Comparison of ENCODE assay signal across 12 cellular contexts in the genomic region with DNA sequence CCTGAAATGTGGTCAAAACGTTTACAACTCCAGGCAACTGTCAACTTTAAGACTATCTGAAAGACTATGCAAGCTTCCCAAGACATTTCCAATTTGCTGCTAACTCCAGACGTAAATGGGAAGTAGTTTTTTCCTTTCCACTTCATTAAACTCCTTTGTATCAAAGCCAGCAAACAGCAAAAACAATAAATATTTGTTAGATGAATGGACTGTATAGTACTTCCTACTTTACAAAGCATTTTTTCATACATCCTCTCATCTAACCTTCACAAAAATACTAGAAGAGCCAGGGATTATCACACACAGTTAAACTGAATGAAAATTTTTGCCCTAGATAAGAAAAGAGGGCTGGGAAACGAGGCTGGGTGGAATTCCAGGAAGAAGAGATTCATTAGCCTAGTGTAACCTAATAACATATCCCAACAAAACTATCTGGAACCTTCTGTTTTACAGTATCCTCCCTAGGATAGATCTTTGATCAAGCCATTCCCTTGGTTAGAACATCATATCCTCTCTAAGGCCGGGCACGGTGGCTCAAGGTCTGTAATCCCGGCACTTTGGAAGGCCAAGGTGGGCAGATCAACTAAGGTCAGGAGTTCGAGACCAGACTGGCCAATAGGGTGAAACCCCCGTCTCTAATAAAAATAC. TPM values are rescaled to one million over a fixed set of nuclear protein-coding genes. Genes with fewer than 3 reads are reported as not detected.
DNase-seq lines count a peak whose midpoint lies in the region; ATAC-seq and TF ChIP-seq lines count a peak whose summit lies in the region.
"Had no signal": no experiment of that assay in that cellular context is flagged by ENCODE, and none has a peak within 500 bp of the region (broad histone marks: within the 10 kb centered on the region; RNA-seq: fewer than 3 reads in every experiment).

No MANE protein-coding gene starts in this region.

- no peaks in the 10 kb centered on the region for H3K9me3 Mint-ChIP-seq in activated naive CD4-positive, alpha-beta T cell treated with anti-CD3 and anti-CD28 coated beads, Interleukin-2, amount 10 ng/mL, durations not matched to agents 7 days and 5 days
- no peaks in the 10 kb centered on the region for H3K9me3 Mint-ChIP-seq in activated CD8-positive, alpha-beta T cell treated with anti-CD3 and anti-CD28 coated beads, Interleukin-2, amount 10 ng/mL, durations not matched to agents 7 days and 5 days (ENCODE audit: insufficient read depth)
- no peaks in the 10 kb centered on the region for H3K9me3 Mint-ChIP-seq in stimulated activated naive B cell treated with anti-CD40 and anti-IgM and Interleukin-4, amounts not matched to agents 10 μg/mL and 1 μg/mL and 100 μg/mL, for 72 hours
- H3K9me3 Mint-ChIP-seq in Calu3 (ENCODE audit: low read depth, unreplicated experiment), result no peaks in the 10 kb centered on the region

- no peak overlapping the region for H3K27ac ChIP-seq in neuronal stem cell (replicated peaks; ENCODE audit: low read length)
- H3K27ac ChIP-seq: left ventricle myocardium inferior had no signal

- ATAC-seq in activated CD8-positive, alpha-beta T cell treated with anti-CD3 and anti-CD28 coated beads, Interleukin-2, amount 10 ng/mL, durations not matched to agents 7 days and 5 days, result no peak
- no peak for ATAC-seq in stimulated activated naive B cell treated with anti-CD40 and anti-IgM and Interleukin-4, amounts not matched to agents 10 μg/mL and 1 μg/mL and 100 μg/mL, for 72 hours (replicated peaks)
- no peak for ATAC-seq in HG03378 (IDR thresholded peaks at IDR 0.05; ENCODE audit: unreplicated experiment)

- H2AFZ ChIP-seq in neuronal stem cell (ENCODE audit: low read length), result no peak overlapping the region

- no peak overlapping the region for H2BK5ac ChIP-seq in neuronal stem cell (ENCODE audit: low read length)

- POLR2A ChIA-PET in activated CD8-positive, alpha-beta T cell treated with anti-CD3 and anti-CD28 coated beads, Interleukin-2, amount 10 ng/mL, durations not matched to agents 7 days and 5 days (lab: Charles Lee), result interaction anchor here (1.0 kb wide), 1 partner anchor 22 kb away, joined by 4 read pairs; a partner anchor contains a TSS

- no peak overlapping the region for H3K14ac ChIP-seq in neuronal stem cell (ENCODE audit: low read length)

- H3K4ac ChIP-seq in neuronal stem cell (ENCODE audit: low read length), result no peak overlapping the region

- intact Hi-C loops in Calu3 (cut with micrococcal nuclease; ENCODE audit: unreplicated experiment), result no loop called here

- H3K9me3 ChIP-seq in iPS-15b (ENCODE audit: control insufficient read depth, insufficient read depth, low read length), result no peaks in the 10 kb centered on the region
- no peaks in the 10 kb centered on the region for H3K9me3 ChIP-seq in neuronal stem cell (replicated peaks in 1 of 2; ENCODE audit: control insufficient read depth in 2 of 2, insufficient read depth in 1 of 2, low read depth in 1 of 2, low read length in 2 of 2)
- H3K9me3 ChIP-seq: left ventricle myocardium inferior had no signal

- no peak overlapping the region for H3K23ac ChIP-seq in neuronal stem cell (ENCODE audit: low read depth, low read length, poor library complexity)

- no peak overlapping the region for H2BK120ac ChIP-seq in neuronal stem cell (ENCODE audit: low read depth, low read length)

- no peak overlapping the region for H3K4me2 ChIP-seq in neuronal stem cell (ENCODE audit: insufficient read depth, low read length, poor library complexity, severe bottlenecking)

- no peak overlapping the region for H4K91ac ChIP-seq in neuronal stem cell (ENCODE audit: low read depth, low read length, poor library complexity)

- no peak overlapping the region for H4K8ac ChIP-seq in neuronal stem cell (ENCODE audit: low read depth, low read length)

- BruUV-seq in Calu3 (replicated peaks; lab: Mats Ljungman, UMichigan), result no TSS peak

- CTCF ChIA-PET in activated naive CD4-positive, alpha-beta T cell treated with anti-CD3 and anti-CD28 coated beads, Interleukin-2, amount 10 ng/mL, durations not matched to agents 7 days and 5 days (lab: Charles Lee), result interaction anchor here (4.9 kb wide), 1 partner anchor 21 kb away, joined by 34 read pairs; a partner anchor contains a TSS
- CTCF ChIA-PET in activated CD8-positive, alpha-beta T cell treated with anti-CD3 and anti-CD28 coated beads, Interleukin-2, amount 10 ng/mL, durations not matched to agents 7 days and 5 days (lab: Charles Lee), result interaction anchor here (2.1 to 8.3 kb wide), 2 partner anchors 21 to 54 kb away, joined by 7 to 87 read pairs; a partner anchor contains a TSS
- CTCF ChIA-PET in Calu3 (lab: Charles Lee), result interaction anchor here (0.7 kb wide), 1 partner anchor 114 kb away, joined by 3 read pairs; no protein-coding TSS in a partner anchor

- H3K79me1 ChIP-seq in neuronal stem cell (ENCODE audit: low read depth, low read length), result peaks cover 2% of the 10 kb centered on the region

- DNase-seq in activated naive CD4-positive, alpha-beta T cell treated with anti-CD3 and anti-CD28 coated beads, Interleukin-2, amount 10 ng/mL, durations not matched to agents 7 days and 5 days, result no peak
- no peak for DNase-seq in activated naive CD4-positive, alpha-beta T cell (lab: John Stamatoyannopoulos, UW)
- DNase-seq in activated CD8-positive, alpha-beta T cell treated with anti-CD3 and anti-CD28 coated beads, Interleukin-2, amount 10 ng/mL, durations not matched to agents 7 days and 5 days, result no peak
- DNase-seq in stimulated activated naive B cell treated with anti-CD40 and anti-IgM and Interleukin-4, amounts not matched to agents 10 μg/mL and 1 μg/mL and 100 μg/mL, for 72 hours, result no peak
- DNase-seq in Calu3, result no peak
- no peak for DNase-seq in neuronal stem cell (ENCODE audit: low spot score)
- DNase-seq: activated naive CD4-positive, alpha-beta T cell treated with Interleukin-2 at 50 U/mL for 16 hours; C1 segment of cervical spinal cord; left ventricle myocardium inferior; small intestine had no signal

- H2BK15ac ChIP-seq in neuronal stem cell (ENCODE audit: low read length), result no peak overlapping the region

- no peaks in the 10 kb centered on the region for H3K27me3 ChIP-seq in iPS-15b (ENCODE audit: control insufficient read depth, insufficient read depth, low read length)
- no peaks in the 10 kb centered on the region for H3K27me3 ChIP-seq in neuronal stem cell (ENCODE audit: control insufficient read depth in 3 of 3, insufficient read depth in 3 of 3, low read depth in 1 of 3, low read length in 3 of 3)

- no peak overlapping the region for H3K18ac ChIP-seq in neuronal stem cell (ENCODE audit: low read length)

- H3K4me1 Mint-ChIP-seq in activated naive CD4-positive, alpha-beta T cell treated with anti-CD3 and anti-CD28 coated beads, Interleukin-2, amount 10 ng/mL, durations not matched to agents 7 days and 5 days, result peaks cover 65% of the 10 kb centered on the region
- H3K4me1 Mint-ChIP-seq in activated CD8-positive, alpha-beta T cell treated with anti-CD3 and anti-CD28 coated beads, Interleukin-2, amount 10 ng/mL, durations not matched to agents 7 days and 5 days (ENCODE audit: low read depth), result peaks cover 63% of the 10 kb centered on the region
- peaks cover 24 to 70% of the 10 kb centered on the region in 2 donors for H3K4me1 Mint-ChIP-seq in stimulated activated naive B cell treated with anti-CD40 and anti-IgM and Interleukin-4, amounts not matched to agents 10 μg/mL and 1 μg/mL and 100 μg/mL, for 72 hours
- peaks cover 26% of the 10 kb centered on the region for H3K4me1 Mint-ChIP-seq in Calu3 (ENCODE audit: low read depth, unreplicated experiment)

- TF ChIP-seq CTCF in Calu3 (IDR thresholded peaks at IDR 0.05; ENCODE audit: unreplicated experiment), result no peak

- H3K4me3 Mint-ChIP-seq in activated naive CD4-positive, alpha-beta T cell treated with anti-CD3 and anti-CD28 coated beads, Interleukin-2, amount 10 ng/mL, durations not matched to agents 7 days and 5 days, result no peak overlapping the region
- no peak overlapping the region for H3K4me3 Mint-ChIP-seq in activated CD8-positive, alpha-beta T cell treated with anti-CD3 and anti-CD28 coated beads, Interleukin-2, amount 10 ng/mL, durations not matched to agents 7 days and 5 days
- no peak overlapping the region for H3K4me3 Mint-ChIP-seq in stimulated activated naive B cell treated with anti-CD40 and anti-IgM and Interleukin-4, amounts not matched to agents 10 μg/mL and 1 μg/mL and 100 μg/mL, for 72 hours
- H3K4me3 Mint-ChIP-seq in Calu3 (ENCODE audit: low read depth, unreplicated experiment), result no peak overlapping the region

- no peak overlapping the region for H2AK5ac ChIP-seq in neuronal stem cell (ENCODE audit: low read depth, low read length)

- no peak overlapping the region for H2BK12ac ChIP-seq in neuronal stem cell (ENCODE audit: low read length)

- H3K4me3 ChIP-seq in iPS-15b (ENCODE audit: low read depth, low read length) (no peak overlapping the region), neuronal stem cell (ENCODE audit: low read length in 2 of 2) (no peak overlapping the region)
- H3K4me3 ChIP-seq: left ventricle myocardium inferior had no signal

- H3K27me3 Mint-ChIP-seq in activated naive CD4-positive, alpha-beta T cell treated with anti-CD3 and anti-CD28 coated beads, Interleukin-2, amount 10 ng/mL, durations not matched to agents 7 days and 5 days, result no peaks in the 10 kb centered on the region
- H3K27me3 Mint-ChIP-seq in activated CD8-positive, alpha-beta T cell treated with anti-CD3 and anti-CD28 coated beads, Interleukin-2, amount 10 ng/mL, durations not matched to agents 7 days and 5 days (ENCODE audit: low read depth), result no peaks in the 10 kb centered on the region
- H3K27me3 Mint-ChIP-seq in stimulated activated naive B cell treated with anti-CD40 and anti-IgM and Interleukin-4, amounts not matched to agents 10 μg/mL and 1 μg/mL and 100 μg/mL, for 72 hours, result no peaks in the 10 kb centered on the region
- no peaks in the 10 kb centered on the region for H3K27me3 Mint-ChIP-seq in Calu3 (ENCODE audit: unreplicated experiment)

- no CpG with 5 or more reads among the region's 8 CpGs for WGBS in neuronal stem cell (ENCODE audit: extremely low coverage in 2 of 2, insufficient read length in 2 of 2, insufficient replicate concordance in 1 of 2), 2 donors

- no peaks in the 10 kb centered on the region for H3K4me1 ChIP-seq in iPS-15b (ENCODE audit: control insufficient read depth, insufficient read depth, low read length)
- H3K4me1 ChIP-seq in neuronal stem cell (ENCODE audit: control insufficient read depth in 2 of 2, insufficient read depth in 1 of 2, low read depth in 1 of 2, low read length in 2 of 2), result peaks cover 0 to 3% of the 10 kb centered on the region in 2 donors

- H3K36me3 ChIP-seq in iPS-15b (ENCODE audit: control insufficient read depth, insufficient read depth, low read length) (no peaks in the 10 kb centered on the region), neuronal stem cell (replicated peaks in 1 of 2; ENCODE audit: control insufficient read depth in 2 of 2, insufficient read depth in 2 of 2, low read length in 2 of 2) (peaks cover 2 to 83% of the 10 kb centered on the region in 2 donors)

- peak overlapping the region; percentile 24 for H3K9ac ChIP-seq in iPS-15b (ENCODE audit: low read depth, low read length)
- H3K9ac ChIP-seq in neuronal stem cell (ENCODE audit: low read depth, low read length, poor library complexity), result no peak overlapping the region

- peaks cover 27% of the 10 kb centered on the region for H3K36me3 Mint-ChIP-seq in activated naive CD4-positive, alpha-beta T cell treated with anti-CD3 and anti-CD28 coated beads, Interleukin-2, amount 10 ng/mL, durations not matched to agents 7 days and 5 days
- peaks cover 44% of the 10 kb centered on the region for H3K36me3 Mint-ChIP-seq in activated CD8-positive, alpha-beta T cell treated with anti-CD3 and anti-CD28 coated beads, Interleukin-2, amount 10 ng/mL, durations not matched to agents 7 days and 5 days (ENCODE audit: low read depth)
- peaks cover 17 to 38% of the 10 kb centered on the region in 2 donors for H3K36me3 Mint-ChIP-seq in stimulated activated naive B cell treated with anti-CD40 and anti-IgM and Interleukin-4, amounts not matched to agents 10 μg/mL and 1 μg/mL and 100 μg/mL, for 72 hours
- peaks cover 46% of the 10 kb centered on the region for H3K36me3 Mint-ChIP-seq in Calu3 (ENCODE audit: insufficient read depth, unreplicated experiment)

- H3K27ac Mint-ChIP-seq in activated naive CD4-positive, alpha-beta T cell treated with anti-CD3 and anti-CD28 coated beads, Interleukin-2, amount 10 ng/mL, durations not matched to agents 7 days and 5 days, result peak overlapping the region; percentile 78
- H3K27ac Mint-ChIP-seq in activated CD8-positive, alpha-beta T cell treated with anti-CD3 and anti-CD28 coated beads, Interleukin-2, amount 10 ng/mL, durations not matched to agents 7 days and 5 days, result peak overlapping the region; percentile 9
- peak overlapping the region; percentile 79 for H3K27ac Mint-ChIP-seq in stimulated activated naive B cell treated with anti-CD40 and anti-IgM and Interleukin-4, amounts not matched to agents 10 μg/mL and 1 μg/mL and 100 μg/mL, for 72 hours
- H3K27ac Mint-ChIP-seq in Calu3 (ENCODE audit: unreplicated experiment), result no peak overlapping the region

RNA-seq across cellular contexts. Expression of a gene that starts 10.4 kb away (rescaled TPM):
- 100 to 1,000 TPM; 106 to 108 TPM for total RNA-seq in activated CD8-positive, alpha-beta T cell treated with anti-CD3 and anti-CD28 coated beads, Interleukin-2, amount 10 ng/mL, durations not matched to agents 7 days and 5 days
- 114 and 126 TPM in 2 replicates for total RNA-seq in Calu3 (2022)
- 52.1 TPM for polyA plus RNA-seq in neuronal stem cell (2013, experiment 1 of 2)
- 48.7 TPM for polyA plus RNA-seq in neuronal stem cell (2013, experiment 2 of 2)

RNA-seq across cellular contexts. Expression of a gene that starts 21.5 kb away (rescaled TPM):
- total RNA-seq in activated CD8-positive, alpha-beta T cell treated with anti-CD3 and anti-CD28 coated beads, Interleukin-2, amount 10 ng/mL, durations not matched to agents 7 days and 5 days, result 10 to 100 TPM; 23.8 to 25.7 TPM
- 35.2 and 38.0 TPM in 2 replicates for total RNA-seq in Calu3 (2022)
- polyA plus RNA-seq in neuronal stem cell (2013, experiment 1 of 2), result 33.5 TPM
- 32.9 TPM for polyA plus RNA-seq in neuronal stem cell (2013, experiment 2 of 2)

RNA-seq across cellular contexts. Expression of a gene that starts 53.9 kb away (rescaled TPM):
- total RNA-seq in activated CD8-positive, alpha-beta T cell treated with anti-CD3 and anti-CD28 coated beads, Interleukin-2, amount 10 ng/mL, durations not matched to agents 7 days and 5 days, result 100 to 1,000 TPM; 173 to 191 TPM
- 28.2 and 31.2 TPM in 2 replicates for total RNA-seq in Calu3 (2022)
- polyA plus RNA-seq in neuronal stem cell (2013, experiment 1 of 2), result 28.1 TPM
- 26.3 TPM for polyA plus RNA-seq in neuronal stem cell (2013, experiment 2 of 2)
